In genomic region chr15:73922186-73923151, GRCh38 we compare ENCODE assay signal across 8 cellular contexts. TPM values are rescaled to one million over a fixed set of nuclear protein-coding genes. Genes with fewer than 3 reads are reported as not detected.
DNase-seq lines count a peak whose midpoint lies in the region; ATAC-seq and TF ChIP-seq lines count a peak whose summit lies in the region.

No MANE protein-coding gene starts in this region.

- peak overlapping the region; percentile 46 for H3K9ac ChIP-seq in NT2/D1 (ENCODE audit: insufficient read length, low read depth)

- DNase-seq in H7, result peak; percentile 93
- DNase-seq in NT2/D1 (ENCODE audit: low read depth, low spot score), result peak; percentile 68
- peak; percentile 81 for DNase-seq in fibroblast of villous mesenchyme (ENCODE audit: low read depth)
- DNase-seq in sigmoid colon, result no peak
- DNase-seq in SKM-1 (lab: John Stamatoyannopoulos, UW; ENCODE audit: unreplicated experiment), result no peak
- DNase-seq in NK-92 treated with Interleukin-12 subunit alpha and Interleukin-12 subunit beta, amount 100 ng/mL, for 24 hours (lab: John Stamatoyannopoulos, UW), result no peak

- no peak for TF ChIP-seq EP300 in sigmoid colon (IDR thresholded peaks at IDR 0.05)

- peak overlapping the region; percentile 93 to 97 (median 96) for H3K27ac ChIP-seq in sigmoid colon

- H3K4me3 ChIP-seq in H7 (ENCODE audit: insufficient read depth, low read depth, low read length) (peak overlapping the region; percentile 9; the same call in 1 of the 2 replicates), NT2/D1 (ENCODE audit: insufficient read length, low read depth) (no peak overlapping the region), fibroblast of villous mesenchyme (ENCODE audit: low read depth, low read length) (no peak overlapping the region), sigmoid colon (no peak overlapping the region)

- H3K36me3 ChIP-seq in H7 (replicated peaks; ENCODE audit: control insufficient read depth, insufficient read depth, low read length), result peaks cover 2% of the 10 kb centered on the region
- peaks cover 19% of the 10 kb centered on the region for H3K36me3 ChIP-seq in NT2/D1 (ENCODE audit: insufficient read depth, insufficient read length, low read length)
- no peaks in the 10 kb centered on the region for H3K36me3 ChIP-seq in sigmoid colon

- no peak for TF ChIP-seq POLR2A in sigmoid colon (IDR thresholded peaks at IDR 0.05)

- intact Hi-C loops in sigmoid colon (cut with DNase I), result no loop called here

- peaks cover 39% of the 10 kb centered on the region for H3K4me1 ChIP-seq in NT2/D1 (ENCODE audit: insufficient read depth, insufficient read length)
- peaks cover 0 to 61% (median 56%) of the 10 kb centered on the region in 4 donors for H3K4me1 ChIP-seq in sigmoid colon

- TF ChIP-seq CTCF in fibroblast of villous mesenchyme (IDR thresholded peaks at IDR 0.05; ENCODE audit: insufficient read depth, low read depth, low read length), result no peak
- no peak for TF ChIP-seq CTCF in sigmoid colon (IDR thresholded peaks at IDR 0.05)

- ATAC-seq in HG02938 (IDR thresholded peaks at IDR 0.05; ENCODE audit: unreplicated experiment) (no peak), GM19463 (IDR thresholded peaks at IDR 0.05; ENCODE audit: unreplicated experiment) (no peak)

- 53 to 71% methylated on average over 19 of the region's 19 CpGs for WGBS in sigmoid colon, 2 donors

- H3K9me3 ChIP-seq in NT2/D1 (ENCODE audit: insufficient read depth, low read length) (peaks cover 13% of the 10 kb centered on the region; the same call in 1 of the 2 replicates), sigmoid colon (no peaks in the 10 kb centered on the region)

- H3K27me3 ChIP-seq in H7 (ENCODE audit: control insufficient read depth, insufficient read depth, low read length) (peaks cover 6% of the 10 kb centered on the region), NT2/D1 (ENCODE audit: insufficient read depth, insufficient read length) (no peaks in the 10 kb centered on the region), sigmoid colon (no peaks in the 10 kb centered on the region)

RNA-seq across cellular contexts. Expression of gene LOXL1, which starts 3.8 kb away (rescaled TPM):
- total RNA-seq in H7 (2014; rRNA removed; shearing (Covaris generic)), result 11.8 and 18.4 TPM in 2 replicates
- total RNA-seq in fibroblast of villous mesenchyme (73.8 and 99.9 TPM in 2 replicates), sigmoid colon (10 to 100 TPM in 3 of 4 donors, 1 to 10 TPM in 1; 7.6 to 27.7 (median 14.6) TPM)
- polyA plus RNA-seq in sigmoid colon, result 1 to 10 TPM in 2 of 3 donors, not detected in 1; 3.0 to 7.4 TPM

RNA-seq across cellular contexts. Expression of gene TBC1D21, which starts 49.1 kb away (rescaled TPM):
- total RNA-seq in H7 (2014; rRNA removed; shearing (Covaris generic)), result not detected in 2 replicates
- total RNA-seq in fibroblast of villous mesenchyme, result not detected in 2 replicates
- not detected for total RNA-seq in sigmoid colon
- polyA plus RNA-seq in sigmoid colon, result not detected

Comparison
In these comparisons a context has a peak if more than half of its experiments do, and no peak if none do; other contexts are left out.
1. DNase-seq: peak in H7 (single experiment), NT2/D1 (single experiment) and fibroblast of villous mesenchyme (single experiment); none in sigmoid colon (single experiment), SKM-1 (single experiment) and NK-92 treated with Interleukin-12 subunit alpha and Interleukin-12 subunit beta, amount 100 ng/mL, for 24 hours (single experiment).